29 cellular contexts compared by ENCODE assay signal in genomic region chr12:74922117-74922516, GRCh38.
"Had no signal": no experiment of that assay in that cellular context is flagged by ENCODE, and none has a peak within 500 bp of the region (broad histone marks: within the 10 kb centered on the region; RNA-seq: fewer than 3 reads in every experiment).

No MANE protein-coding gene starts in this region.

- FAIRE-seq: TTC549 had no signal

- H3K27me3 ChIP-seq: ascending aorta, SJSA1 had no signal

- H3K27me3 Mint-ChIP-seq: activated CD4-positive, alpha-beta T cell treated with anti-CD3 and anti-CD28 coated beads, Interleukin-2, amount 10 ng/mL, durations not matched to agents 24 days and 14 days; activated CD8-positive, alpha-beta T cell treated with anti-CD3 and anti-CD28 coated beads for 36 hours; activated naive CD8-positive, alpha-beta T cell treated with anti-CD3 and anti-CD28 coated beads for 36 hours; activated T-helper 17 cell treated with anti-CD3 and anti-CD28 coated beads, Interleukin-2, amount 50 U/mL, for 72 hours had no signal

- H3K4me3 ChIP-seq: ascending aorta, SJSA1 had no signal

- H3K9me3 ChIP-seq: ascending aorta, SK-N-SH had no signal

- H3K27ac Mint-ChIP-seq: activated CD4-positive, alpha-beta T cell treated with anti-CD3 and anti-CD28 coated beads, Interleukin-2, amount 10 ng/mL, durations not matched to agents 24 days and 14 days; activated CD8-positive, alpha-beta T cell treated with anti-CD3 and anti-CD28 coated beads for 36 hours; activated naive CD8-positive, alpha-beta T cell treated with anti-CD3 and anti-CD28 coated beads for 36 hours; activated T-cell treated with anti-CD3 and anti-CD28 coated beads, Interleukin-2, amount 50 U/mL, for 72 hours; activated T-helper 17 cell treated with anti-CD3 and anti-CD28 coated beads, Interleukin-2, amount 50 U/mL, for 72 hours; T-helper 1 cell treated with Interleukin-12 subunit alpha and Interleukin-12 subunit beta and Interleukin-4 antibody, amounts not matched to agents 30 μg/mL and 1 μg/mL, for 36 hours; T-helper 2 cell treated with Interferon-gamma antibody and Interleukin-4, amounts not matched to agents 5 μg/mL and 100 μg/mL, for 36 hours had no signal

- H3K9me3 Mint-ChIP-seq: activated T-helper 17 cell treated with anti-CD3 and anti-CD28 coated beads, Interleukin-2, amount 50 U/mL, for 72 hours had no signal

- DNase-seq: activated CD4-positive, alpha-beta T cell treated with anti-CD3 and anti-CD28 coated beads, Interleukin-2, amount 10 ng/mL, durations not matched to agents 24 days and 14 days; activated CD4-positive, alpha-beta T cell treated with anti-CD3 and anti-CD28 coated beads, Interleukin-2, amount 50 U/mL, for 4 hours; activated CD8-positive, alpha-beta T cell treated with anti-CD3 and anti-CD28 coated beads for 36 hours; activated effector memory CD4-positive, alpha-beta T cell treated with anti-CD3 and anti-CD28 coated beads, Interleukin-2, amount 50 U/mL, for 16 hours; activated naive CD4-positive, alpha-beta T cell; activated naive CD4-positive, alpha-beta T cell treated with anti-CD3 and anti-CD28 coated beads, Interleukin-2, amount 50 U/mL, for 16 hours; activated naive CD8-positive, alpha-beta T cell treated with anti-CD3 and anti-CD28 coated beads for 36 hours; activated T-cell treated with anti-CD3 and anti-CD28 coated beads, Interleukin-2, amount 50 U/mL, for 1 hour; activated T-cell treated with anti-CD3 and anti-CD28 coated beads, Interleukin-2, amount 50 U/mL, for 72 hours; amniotic stem cell; Karpas-422; KBM-7; NCI-H1105; NCI-H1417 treated with DMSO at 0.1 percent for 48 hours; NCI-H187 treated with DMSO at 0.1 percent for 48 hours; NCI-H2081; NCI-H2171 treated with DMSO at 0.1 percent for 48 hours; NCI-H345; NCI-H524 treated with DMSO at 0.1 percent for 48 hours; RPMI8226; SHP77 treated with DMSO at 0.1 percent for 48 hours; SK-N-SH had no signal

- H3K9ac ChIP-seq: SK-N-SH had no signal

- H3K4me1 ChIP-seq: ascending aorta, SJSA1 had no signal

- ATAC-seq: activated CD8-positive, alpha-beta T cell treated with anti-CD3 and anti-CD28 coated beads for 36 hours; activated T-cell treated with anti-CD3 and anti-CD28 coated beads, Interleukin-2, amount 50 U/mL, for 72 hours; activated T-helper 17 cell treated with anti-CD3 and anti-CD28 coated beads, Interleukin-2, amount 50 U/mL, for 72 hours; Panc1 had no signal

- H3K27ac ChIP-seq: ascending aorta, SJSA1 had no signal

- H3K4me2 ChIP-seq: SK-N-SH had no signal

- H3K4me3 Mint-ChIP-seq: activated CD4-positive, alpha-beta T cell treated with anti-CD3 and anti-CD28 coated beads, Interleukin-2, amount 10 ng/mL, durations not matched to agents 24 days and 14 days; activated CD8-positive, alpha-beta T cell treated with anti-CD3 and anti-CD28 coated beads for 36 hours; activated naive CD8-positive, alpha-beta T cell treated with anti-CD3 and anti-CD28 coated beads for 36 hours; activated T-cell treated with anti-CD3 and anti-CD28 coated beads, Interleukin-2, amount 50 U/mL, for 72 hours; activated T-helper 17 cell treated with anti-CD3 and anti-CD28 coated beads, Interleukin-2, amount 50 U/mL, for 72 hours; T-helper 1 cell treated with Interleukin-12 subunit alpha and Interleukin-12 subunit beta and Interleukin-4 antibody, amounts not matched to agents 30 μg/mL and 1 μg/mL, for 36 hours; T-helper 2 cell treated with Interferon-gamma antibody and Interleukin-4, amounts not matched to agents 5 μg/mL and 100 μg/mL, for 36 hours had no signal

- H3K36me3 ChIP-seq: ascending aorta, SJSA1 had no signal

- H3K36me3 Mint-ChIP-seq: activated naive CD8-positive, alpha-beta T cell treated with anti-CD3 and anti-CD28 coated beads for 36 hours had no signal

- H3K4me1 Mint-ChIP-seq: activated CD4-positive, alpha-beta T cell treated with anti-CD3 and anti-CD28 coated beads, Interleukin-2, amount 10 ng/mL, durations not matched to agents 24 days and 14 days; activated naive CD8-positive, alpha-beta T cell treated with anti-CD3 and anti-CD28 coated beads for 36 hours; activated T-helper 17 cell treated with anti-CD3 and anti-CD28 coated beads, Interleukin-2, amount 50 U/mL, for 72 hours had no signal
